Comparison of ENCODE assay signal across 1 cellular context in the genomic region with DNA sequence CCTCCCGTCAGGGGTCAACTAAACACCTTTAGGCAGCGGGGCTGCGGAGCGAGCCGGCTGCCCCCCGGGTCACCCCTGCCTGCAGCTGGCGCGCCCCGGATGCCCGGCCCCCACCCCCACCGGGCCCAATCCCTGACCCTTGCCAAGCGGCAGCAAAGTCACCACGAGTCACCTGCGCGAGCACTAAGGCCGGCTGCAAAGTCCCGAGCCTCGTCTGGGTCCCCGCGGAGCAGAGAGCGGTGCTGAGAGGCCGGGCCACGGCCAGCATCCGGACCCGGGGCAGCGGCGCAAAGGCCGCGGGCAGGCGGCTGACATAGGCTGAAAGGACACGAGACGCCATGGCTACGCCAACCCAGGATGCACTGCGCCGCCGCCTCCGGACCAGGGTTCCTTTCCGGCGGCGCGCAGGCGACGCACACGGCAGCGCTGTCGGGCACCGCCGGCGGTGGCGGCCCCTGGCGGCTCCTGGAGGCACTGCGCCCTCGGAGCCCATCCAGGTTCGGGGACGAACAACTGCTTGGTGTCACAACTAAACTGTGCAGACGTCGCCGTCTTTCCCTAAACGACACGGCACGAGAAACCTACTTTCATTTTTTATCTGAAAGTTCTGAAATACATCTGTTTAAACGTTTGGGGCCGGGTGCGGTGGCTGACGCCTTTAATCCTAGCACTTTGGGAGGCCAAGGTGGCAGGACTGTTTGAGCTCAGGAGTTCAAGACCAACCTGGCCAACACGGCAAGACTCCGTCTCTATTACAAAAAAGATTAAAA.
TF ChIP-seq lines count a peak whose summit lies in the region.

Gene NDUFAB1, minus strand, starts transcription at position 366 of the 770 bp plus-strand sequence. Its CDS starts 26 bp downstream, at position 340.

TF ChIP-seq in WTC11, 78 proteins besides CTCF, POLR2A, EP300 and RAD21 (continued from another document and continues in another):
- TF ChIP-seq ZNF532 (CRISPR knock-in tag; IDR thresholded peaks at IDR 0.05; ENCODE audit: borderline replicate concordance) (no peak), PREB (CRISPR knock-in tag; IDR thresholded peaks at IDR 0.05; ENCODE audit: borderline replicate concordance) (0 out of 2 replicates have a peak, but pooled peaks have one; percentile 51), ZNF232 (CRISPR knock-in tag; IDR thresholded peaks at IDR 0.05) (peak; percentile 40; the same call in 1 of the 2 replicates), FOXP1 (CRISPR knock-in tag; IDR thresholded peaks at IDR 0.05; ENCODE audit: borderline replicate concordance) (peak; percentile 58; the same call in 1 of the 2 replicates), NFE2L1 (CRISPR knock-in tag; IDR thresholded peaks at IDR 0.05) (no peak), ZNF671 (CRISPR knock-in tag; IDR thresholded peaks at IDR 0.05) (no peak), IRF2 (CRISPR knock-in tag; IDR thresholded peaks at IDR 0.05; ENCODE audit: borderline replicate concordance, low read depth) (no peak), MYBL2 (CRISPR knock-in tag; IDR thresholded peaks at IDR 0.05) (peak; percentile 75; the same call in 1 of the 2 replicates), ZNF512 (CRISPR knock-in tag; IDR thresholded peaks at IDR 0.05; ENCODE audit: borderline replicate concordance) (no peak), NR1H2 (CRISPR knock-in tag; IDR thresholded peaks at IDR 0.05) (no peak), SMAD4 (CRISPR knock-in tag; IDR thresholded peaks at IDR 0.05) (no peak), SP1 (CRISPR knock-in tag; conservative IDR thresholded peaks at IDR 0.05) (peak; percentile 74), USF1 (CRISPR knock-in tag; IDR thresholded peaks at IDR 0.05) (peak; percentile 47; the same call in 1 of the 2 replicates), CREM (CRISPR knock-in tag; IDR thresholded peaks at IDR 0.05) (peak; percentile 78), TCF7 (CRISPR knock-in tag; IDR thresholded peaks at IDR 0.05; ENCODE audit: low read depth) (no peak), HMGXB4 (CRISPR knock-in tag; IDR thresholded peaks at IDR 0.05) (peak; percentile 88), NFYB (CRISPR knock-in tag; conservative IDR thresholded peaks at IDR 0.05; ENCODE audit: low read depth) (no peak), ZNF121 (CRISPR knock-in tag; IDR thresholded peaks at IDR 0.05) (no peak; the same call in 1 of the 2 replicates), OVOL2 (CRISPR knock-in tag; IDR thresholded peaks at IDR 0.05; ENCODE audit: borderline replicate concordance) (no peak), CREB1 (CRISPR knock-in tag; IDR thresholded peaks at IDR 0.05) (no peak), ZNF416 (CRISPR knock-in tag; IDR thresholded peaks at IDR 0.05) (no peak), FOXK1 (CRISPR knock-in tag; IDR thresholded peaks at IDR 0.05) (peak; percentile 89), NR2C2 (CRISPR knock-in tag; IDR thresholded peaks at IDR 0.05) (0 out of 2 replicates have a peak, but pooled peaks have one; percentile 13), TEAD4 (CRISPR knock-in tag; IDR thresholded peaks at IDR 0.05) (no peak)
- TF ChIP-seq, protein P1, sequence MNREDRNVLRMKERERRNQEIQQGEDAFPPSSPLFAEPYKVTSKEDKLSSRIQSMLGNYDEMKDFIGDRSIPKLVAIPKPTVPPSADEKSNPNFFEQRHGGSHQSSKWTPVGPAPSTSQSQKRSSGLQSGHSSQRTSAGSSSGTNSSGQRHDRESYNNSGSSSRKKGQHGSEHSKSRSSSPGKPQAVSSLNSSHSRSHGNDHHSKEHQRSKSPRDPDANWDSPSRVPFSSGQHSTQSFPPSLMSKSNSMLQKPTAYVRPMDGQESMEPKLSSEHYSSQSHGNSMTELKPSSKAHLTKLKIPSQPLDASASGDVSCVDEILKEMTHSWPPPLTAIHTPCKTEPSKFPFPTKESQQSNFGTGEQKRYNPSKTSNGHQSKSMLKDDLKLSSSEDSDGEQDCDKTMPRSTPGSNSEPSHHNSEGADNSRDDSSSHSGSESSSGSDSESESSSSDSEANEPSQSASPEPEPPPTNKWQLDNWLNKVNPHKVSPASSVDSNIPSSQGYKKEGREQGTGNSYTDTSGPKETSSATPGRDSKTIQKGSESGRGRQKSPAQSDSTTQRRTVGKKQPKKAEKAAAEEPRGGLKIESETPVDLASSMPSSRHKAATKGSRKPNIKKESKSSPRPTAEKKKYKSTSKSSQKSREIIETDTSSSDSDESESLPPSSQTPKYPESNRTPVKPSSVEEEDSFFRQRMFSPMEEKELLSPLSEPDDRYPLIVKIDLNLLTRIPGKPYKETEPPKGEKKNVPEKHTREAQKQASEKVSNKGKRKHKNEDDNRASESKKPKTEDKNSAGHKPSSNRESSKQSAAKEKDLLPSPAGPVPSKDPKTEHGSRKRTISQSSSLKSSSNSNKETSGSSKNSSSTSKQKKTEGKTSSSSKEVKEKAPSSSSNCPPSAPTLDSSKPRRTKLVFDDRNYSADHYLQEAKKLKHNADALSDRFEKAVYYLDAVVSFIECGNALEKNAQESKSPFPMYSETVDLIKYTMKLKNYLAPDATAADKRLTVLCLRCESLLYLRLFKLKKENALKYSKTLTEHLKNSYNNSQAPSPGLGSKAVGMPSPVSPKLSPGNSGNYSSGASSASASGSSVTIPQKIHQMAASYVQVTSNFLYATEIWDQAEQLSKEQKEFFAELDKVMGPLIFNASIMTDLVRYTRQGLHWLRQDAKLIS (CRISPR knock-in tag; IDR thresholded peaks at IDR 0.05; ENCODE audit: borderline replicate concordance): no peak
- TF ChIP-seq, protein P2, sequence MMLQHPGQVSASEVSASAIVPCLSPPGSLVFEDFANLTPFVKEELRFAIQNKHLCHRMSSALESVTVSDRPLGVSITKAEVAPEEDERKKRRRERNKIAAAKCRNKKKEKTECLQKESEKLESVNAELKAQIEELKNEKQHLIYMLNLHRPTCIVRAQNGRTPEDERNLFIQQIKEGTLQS (CRISPR knock-in tag; conservative IDR thresholded peaks at IDR 0.05): no peak
- TF ChIP-seq, protein P3, sequence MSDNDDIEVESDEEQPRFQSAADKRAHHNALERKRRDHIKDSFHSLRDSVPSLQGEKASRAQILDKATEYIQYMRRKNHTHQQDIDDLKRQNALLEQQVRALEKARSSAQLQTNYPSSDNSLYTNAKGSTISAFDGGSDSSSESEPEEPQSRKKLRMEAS (CRISPR knock-in tag; IDR thresholded peaks at IDR 0.05): peak; percentile 82
- TF ChIP-seq, protein P4, sequence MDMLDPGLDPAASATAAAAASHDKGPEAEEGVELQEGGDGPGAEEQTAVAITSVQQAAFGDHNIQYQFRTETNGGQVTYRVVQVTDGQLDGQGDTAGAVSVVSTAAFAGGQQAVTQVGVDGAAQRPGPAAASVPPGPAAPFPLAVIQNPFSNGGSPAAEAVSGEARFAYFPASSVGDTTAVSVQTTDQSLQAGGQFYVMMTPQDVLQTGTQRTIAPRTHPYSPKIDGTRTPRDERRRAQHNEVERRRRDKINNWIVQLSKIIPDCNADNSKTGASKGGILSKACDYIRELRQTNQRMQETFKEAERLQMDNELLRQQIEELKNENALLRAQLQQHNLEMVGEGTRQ (CRISPR knock-in tag; IDR thresholded peaks at IDR 0.05): 0 out of 2 replicates have a peak, but pooled peaks have one; percentile 17
- TF ChIP-seq, protein P5, sequence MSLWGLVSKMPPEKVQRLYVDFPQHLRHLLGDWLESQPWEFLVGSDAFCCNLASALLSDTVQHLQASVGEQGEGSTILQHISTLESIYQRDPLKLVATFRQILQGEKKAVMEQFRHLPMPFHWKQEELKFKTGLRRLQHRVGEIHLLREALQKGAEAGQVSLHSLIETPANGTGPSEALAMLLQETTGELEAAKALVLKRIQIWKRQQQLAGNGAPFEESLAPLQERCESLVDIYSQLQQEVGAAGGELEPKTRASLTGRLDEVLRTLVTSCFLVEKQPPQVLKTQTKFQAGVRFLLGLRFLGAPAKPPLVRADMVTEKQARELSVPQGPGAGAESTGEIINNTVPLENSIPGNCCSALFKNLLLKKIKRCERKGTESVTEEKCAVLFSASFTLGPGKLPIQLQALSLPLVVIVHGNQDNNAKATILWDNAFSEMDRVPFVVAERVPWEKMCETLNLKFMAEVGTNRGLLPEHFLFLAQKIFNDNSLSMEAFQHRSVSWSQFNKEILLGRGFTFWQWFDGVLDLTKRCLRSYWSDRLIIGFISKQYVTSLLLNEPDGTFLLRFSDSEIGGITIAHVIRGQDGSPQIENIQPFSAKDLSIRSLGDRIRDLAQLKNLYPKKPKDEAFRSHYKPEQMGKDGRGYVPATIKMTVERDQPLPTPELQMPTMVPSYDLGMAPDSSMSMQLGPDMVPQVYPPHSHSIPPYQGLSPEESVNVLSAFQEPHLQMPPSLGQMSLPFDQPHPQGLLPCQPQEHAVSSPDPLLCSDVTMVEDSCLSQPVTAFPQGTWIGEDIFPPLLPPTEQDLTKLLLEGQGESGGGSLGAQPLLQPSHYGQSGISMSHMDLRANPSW (CRISPR knock-in tag; conservative IDR thresholded peaks at IDR 0.05; ENCODE audit: low read depth): no peak
- TF ChIP-seq, protein P6, sequence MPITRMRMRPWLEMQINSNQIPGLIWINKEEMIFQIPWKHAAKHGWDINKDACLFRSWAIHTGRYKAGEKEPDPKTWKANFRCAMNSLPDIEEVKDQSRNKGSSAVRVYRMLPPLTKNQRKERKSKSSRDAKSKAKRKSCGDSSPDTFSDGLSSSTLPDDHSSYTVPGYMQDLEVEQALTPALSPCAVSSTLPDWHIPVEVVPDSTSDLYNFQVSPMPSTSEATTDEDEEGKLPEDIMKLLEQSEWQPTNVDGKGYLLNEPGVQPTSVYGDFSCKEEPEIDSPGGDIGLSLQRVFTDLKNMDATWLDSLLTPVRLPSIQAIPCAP (CRISPR knock-in tag; IDR thresholded peaks at IDR 0.05): 0 out of 2 replicates have a peak, but pooled peaks have one; percentile 13
